Comparison of ENCODE assay signal across 1 cellular context in genomic region chr16:66703359-66704215, GRCh38.
TF ChIP-seq lines count a peak whose summit lies in the region.

No MANE protein-coding gene starts in this region.

TF ChIP-seq in GM12878, 131 proteins besides CTCF, POLR2A, EP300 and RAD21 (continued from another document):
- no peak for TF ChIP-seq BCL3 (IDR thresholded peaks at IDR 0.05; ENCODE audit: borderline replicate concordance, insufficient read depth, low read depth, low read length, poor library complexity, severe bottlenecking)
- no peak for TF ChIP-seq CHD2 (IDR thresholded peaks at IDR 0.05; ENCODE audit: borderline replicate concordance, low read depth, low read length)
- no peak for TF ChIP-seq ZNF622 (IDR thresholded peaks at IDR 0.05)
- no peak for TF ChIP-seq HCFC1 (IDR thresholded peaks at IDR 0.05; ENCODE audit: low read length)
- no peak for TF ChIP-seq NBN (IDR thresholded peaks at IDR 0.05)
- no peak for TF ChIP-seq POLR2AphosphoS5 (IDR thresholded peaks at IDR 0.05; ENCODE audit: low read length)
- TF ChIP-seq MYC (IDR thresholded peaks at IDR 0.05; ENCODE audit: insufficient read depth, insufficient read length, insufficient replicate concordance, low read length, severe bottlenecking): no peak
- no peak for TF ChIP-seq SUZ12 (IDR thresholded peaks at IDR 0.05; ENCODE audit: unreplicated experiment)
